Comparison of ENCODE assay signal across 10 cellular contexts in genomic region chr5:71841107-71841506, GRCh38.
"Had no signal": no experiment of that assay in that cellular context is flagged by ENCODE, and none has a peak within 500 bp of the region (broad histone marks: within the 10 kb centered on the region; RNA-seq: fewer than 3 reads in every experiment).

No MANE protein-coding gene starts in this region.

- DNase-seq: GM23248, GOT3, H7, H9, HCEC 1CT, HFFc6 had no signal

- H3K4me3 ChIP-seq: GM23248, GM23338, HAP-1 had no signal

- H3K4me1 ChIP-seq: HAP-1 had no signal

- H3K36me3 ChIP-seq: HAP-1 had no signal

- H3K9me3 ChIP-seq: HAP-1 had no signal

- FAIRE-seq: H1, H54 had no signal

- H3K9me3 Mint-ChIP-seq: GM23338, H9 had no signal

- H3K27ac ChIP-seq: GM23248 had no signal

- H2AFZ ChIP-seq: GM23248, GM23338 had no signal

- H3K4me3 Mint-ChIP-seq: GM23338, H9, HFFc6 had no signal

- H3K9ac ChIP-seq: GM23248 had no signal

- H3K27ac Mint-ChIP-seq: GM23338, H9, HFFc6 had no signal

- H3K4me2 ChIP-seq: GM23338 had no signal
